Comparison of ENCODE assay signal across 1 cellular context in the genomic region with DNA sequence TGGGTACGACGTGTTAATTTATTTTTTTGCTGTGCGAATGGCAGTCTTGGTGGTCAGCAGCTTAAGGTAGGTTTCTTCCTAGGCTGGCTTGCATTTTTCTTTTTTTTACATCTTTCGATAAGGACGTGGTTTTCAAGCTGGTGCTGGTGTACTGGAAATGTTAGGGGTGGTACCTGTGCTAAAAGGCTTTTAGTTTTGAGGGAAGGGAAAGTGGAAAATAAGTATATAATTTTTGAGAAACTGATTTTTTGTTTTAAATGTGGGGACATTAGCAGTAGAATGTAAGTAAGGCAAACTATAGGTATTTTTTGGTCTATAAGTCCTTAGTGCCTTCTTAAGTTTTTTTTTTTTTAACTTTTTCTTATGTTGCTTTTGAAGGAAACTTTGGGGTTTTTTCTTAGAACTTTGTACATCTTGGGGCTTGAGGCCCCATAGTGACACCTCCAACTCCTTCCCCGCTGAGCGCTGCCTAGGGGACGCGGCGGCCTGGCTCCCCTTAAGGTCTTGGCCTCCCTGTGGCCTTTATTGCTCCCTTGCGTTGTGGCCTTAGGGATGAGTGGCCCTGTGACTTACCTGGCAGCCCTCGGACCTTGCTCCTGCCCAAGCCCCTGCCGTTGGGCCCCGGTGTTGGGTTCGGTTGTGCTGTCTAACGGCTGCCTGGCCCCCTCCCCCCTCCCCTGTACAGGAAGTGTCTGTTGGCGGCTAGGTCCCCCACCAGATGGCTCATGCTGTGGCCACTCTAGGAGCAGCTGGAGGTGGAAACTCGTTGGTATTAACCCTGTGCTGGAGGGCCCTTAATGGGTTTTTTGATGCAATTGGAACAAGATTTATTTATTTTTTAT.
TF ChIP-seq lines count a peak whose summit lies in the region.

No MANE protein-coding gene starts in this region.

TF ChIP-seq in K562, 482 proteins besides CTCF, POLR2A, EP300 and RAD21 (continued from another document and continues in another):
- TF ChIP-seq RREB1 (CRISPR knock-in tag; IDR thresholded peaks at IDR 0.05): peak; percentile 36; the same call in 1 of the 2 replicates
- TF ChIP-seq, protein P1, sequence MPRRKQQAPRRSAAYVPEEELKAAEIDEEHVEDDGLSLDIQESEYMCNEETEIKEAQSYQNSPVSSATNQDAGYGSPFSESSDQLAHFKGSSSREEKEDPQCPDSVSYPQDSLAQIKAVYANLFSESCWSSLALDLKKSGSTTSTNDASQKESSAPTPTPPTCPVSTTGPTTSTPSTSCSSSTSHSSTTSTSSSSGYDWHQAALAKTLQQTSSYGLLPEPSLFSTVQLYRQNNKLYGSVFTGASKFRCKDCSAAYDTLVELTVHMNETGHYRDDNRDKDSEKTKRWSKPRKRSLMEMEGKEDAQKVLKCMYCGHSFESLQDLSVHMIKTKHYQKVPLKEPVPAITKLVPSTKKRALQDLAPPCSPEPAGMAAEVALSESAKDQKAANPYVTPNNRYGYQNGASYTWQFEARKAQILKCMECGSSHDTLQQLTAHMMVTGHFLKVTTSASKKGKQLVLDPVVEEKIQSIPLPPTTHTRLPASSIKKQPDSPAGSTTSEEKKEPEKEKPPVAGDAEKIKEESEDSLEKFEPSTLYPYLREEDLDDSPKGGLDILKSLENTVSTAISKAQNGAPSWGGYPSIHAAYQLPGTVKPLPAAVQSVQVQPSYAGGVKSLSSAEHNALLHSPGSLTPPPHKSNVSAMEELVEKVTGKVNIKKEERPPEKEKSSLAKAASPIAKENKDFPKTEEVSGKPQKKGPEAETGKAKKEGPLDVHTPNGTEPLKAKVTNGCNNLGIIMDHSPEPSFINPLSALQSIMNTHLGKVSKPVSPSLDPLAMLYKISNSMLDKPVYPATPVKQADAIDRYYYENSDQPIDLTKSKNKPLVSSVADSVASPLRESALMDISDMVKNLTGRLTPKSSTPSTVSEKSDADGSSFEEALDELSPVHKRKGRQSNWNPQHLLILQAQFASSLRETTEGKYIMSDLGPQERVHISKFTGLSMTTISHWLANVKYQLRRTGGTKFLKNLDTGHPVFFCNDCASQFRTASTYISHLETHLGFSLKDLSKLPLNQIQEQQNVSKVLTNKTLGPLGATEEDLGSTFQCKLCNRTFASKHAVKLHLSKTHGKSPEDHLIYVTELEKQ (CRISPR knock-in tag; IDR thresholded peaks at IDR 0.05): no peak
- TF ChIP-seq NR2C1 (IDR thresholded peaks at IDR 0.05): peak; percentile 58; the same call in 1 of the 2 replicates
- TF ChIP-seq NR2C1 (tag; IDR thresholded peaks at IDR 0.05): peak; percentile 37; the same call in 1 of the 2 replicates
- TF ChIP-seq ZKSCAN3 (CRISPR knock-in tag; IDR thresholded peaks at IDR 0.05): no peak
- no peak for TF ChIP-seq STAT5B (CRISPR knock-in tag; IDR thresholded peaks at IDR 0.05)
- TF ChIP-seq MAX (CRISPR knock-in tag; IDR thresholded peaks at IDR 0.05): 0 out of 2 replicates have a peak, but pooled peaks have one; percentile 9
- TF ChIP-seq NFRKB (IDR thresholded peaks at IDR 0.05; ENCODE audit: low read depth): peak; percentile 88
- TF ChIP-seq, protein P2, sequence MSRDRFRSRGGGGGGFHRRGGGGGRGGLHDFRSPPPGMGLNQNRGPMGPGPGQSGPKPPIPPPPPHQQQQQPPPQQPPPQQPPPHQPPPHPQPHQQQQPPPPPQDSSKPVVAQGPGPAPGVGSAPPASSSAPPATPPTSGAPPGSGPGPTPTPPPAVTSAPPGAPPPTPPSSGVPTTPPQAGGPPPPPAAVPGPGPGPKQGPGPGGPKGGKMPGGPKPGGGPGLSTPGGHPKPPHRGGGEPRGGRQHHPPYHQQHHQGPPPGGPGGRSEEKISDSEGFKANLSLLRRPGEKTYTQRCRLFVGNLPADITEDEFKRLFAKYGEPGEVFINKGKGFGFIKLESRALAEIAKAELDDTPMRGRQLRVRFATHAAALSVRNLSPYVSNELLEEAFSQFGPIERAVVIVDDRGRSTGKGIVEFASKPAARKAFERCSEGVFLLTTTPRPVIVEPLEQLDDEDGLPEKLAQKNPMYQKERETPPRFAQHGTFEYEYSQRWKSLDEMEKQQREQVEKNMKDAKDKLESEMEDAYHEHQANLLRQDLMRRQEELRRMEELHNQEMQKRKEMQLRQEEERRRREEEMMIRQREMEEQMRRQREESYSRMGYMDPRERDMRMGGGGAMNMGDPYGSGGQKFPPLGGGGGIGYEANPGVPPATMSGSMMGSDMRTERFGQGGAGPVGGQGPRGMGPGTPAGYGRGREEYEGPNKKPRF (IDR thresholded peaks at IDR 0.05; ENCODE audit: low read depth, low read length): no peak
- no peak for TF ChIP-seq HMG20B (CRISPR knock-in tag; IDR thresholded peaks at IDR 0.05)
- TF ChIP-seq, protein P3, sequence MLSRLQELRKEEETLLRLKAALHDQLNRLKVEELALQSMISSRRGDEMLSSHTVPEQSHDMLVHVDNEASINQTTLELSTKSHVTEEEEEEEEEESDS (CRISPR knock-in tag; IDR thresholded peaks at IDR 0.05): no peak
- no peak for TF ChIP-seq SREBF1 (IDR thresholded peaks at IDR 0.05; ENCODE audit: borderline replicate concordance, low read depth, low read length)
- peak; percentile 54 for TF ChIP-seq NFE2 (IDR thresholded peaks at IDR 0.05; ENCODE audit: low read depth)
- no peak for TF ChIP-seq CGGBP1 (CRISPR knock-in tag; IDR thresholded peaks at IDR 0.05)
- TF ChIP-seq, protein P4, sequence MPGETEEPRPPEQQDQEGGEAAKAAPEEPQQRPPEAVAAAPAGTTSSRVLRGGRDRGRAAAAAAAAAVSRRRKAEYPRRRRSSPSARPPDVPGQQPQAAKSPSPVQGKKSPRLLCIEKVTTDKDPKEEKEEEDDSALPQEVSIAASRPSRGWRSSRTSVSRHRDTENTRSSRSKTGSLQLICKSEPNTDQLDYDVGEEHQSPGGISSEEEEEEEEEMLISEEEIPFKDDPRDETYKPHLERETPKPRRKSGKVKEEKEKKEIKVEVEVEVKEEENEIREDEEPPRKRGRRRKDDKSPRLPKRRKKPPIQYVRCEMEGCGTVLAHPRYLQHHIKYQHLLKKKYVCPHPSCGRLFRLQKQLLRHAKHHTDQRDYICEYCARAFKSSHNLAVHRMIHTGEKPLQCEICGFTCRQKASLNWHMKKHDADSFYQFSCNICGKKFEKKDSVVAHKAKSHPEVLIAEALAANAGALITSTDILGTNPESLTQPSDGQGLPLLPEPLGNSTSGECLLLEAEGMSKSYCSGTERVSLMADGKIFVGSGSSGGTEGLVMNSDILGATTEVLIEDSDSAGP (CRISPR knock-in tag; IDR thresholded peaks at IDR 0.05): no peak
- peak; percentile 73; the same call in 1 of the 2 replicates for TF ChIP-seq CTBP1 (IDR thresholded peaks at IDR 0.05; ENCODE audit: borderline replicate concordance)
- peak; percentile 90 for TF ChIP-seq DIDO1 (tag; IDR thresholded peaks at IDR 0.05; ENCODE audit: low read depth)
- no peak for TF ChIP-seq SAFB2 (IDR thresholded peaks at IDR 0.05; ENCODE audit: borderline replicate concordance, low read depth, low read length, severe bottlenecking)
- TF ChIP-seq PTRF (tag; IDR thresholded peaks at IDR 0.05): no peak
- no peak; the same call in 1 of the 2 replicates for TF ChIP-seq PHB (CRISPR knock-in tag; IDR thresholded peaks at IDR 0.05)
- no peak for TF ChIP-seq ZFP36 (IDR thresholded peaks at IDR 0.05; ENCODE audit: low read depth, low read length, partially characterized antibody)
- no peak for TF ChIP-seq ZBTB5 (IDR thresholded peaks at IDR 0.05)
- peak; percentile 83 for TF ChIP-seq RNF2 (IDR thresholded peaks at IDR 0.05)
- TF ChIP-seq, protein P5, sequence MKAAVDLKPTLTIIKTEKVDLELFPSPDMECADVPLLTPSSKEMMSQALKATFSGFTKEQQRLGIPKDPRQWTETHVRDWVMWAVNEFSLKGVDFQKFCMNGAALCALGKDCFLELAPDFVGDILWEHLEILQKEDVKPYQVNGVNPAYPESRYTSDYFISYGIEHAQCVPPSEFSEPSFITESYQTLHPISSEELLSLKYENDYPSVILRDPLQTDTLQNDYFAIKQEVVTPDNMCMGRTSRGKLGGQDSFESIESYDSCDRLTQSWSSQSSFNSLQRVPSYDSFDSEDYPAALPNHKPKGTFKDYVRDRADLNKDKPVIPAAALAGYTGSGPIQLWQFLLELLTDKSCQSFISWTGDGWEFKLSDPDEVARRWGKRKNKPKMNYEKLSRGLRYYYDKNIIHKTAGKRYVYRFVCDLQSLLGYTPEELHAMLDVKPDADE (conservative IDR thresholded peaks at IDR 0.05; ENCODE audit: control insufficient read depth, low read depth, low read length): peak; percentile 93
- peak; percentile 56 for TF ChIP-seq NKRF (IDR thresholded peaks at IDR 0.05; ENCODE audit: borderline replicate concordance)
- TF ChIP-seq LARP7 (IDR thresholded peaks at IDR 0.05): peak; percentile 74
